Comparison of ENCODE assay signal across 18 cellular contexts in the genomic region with DNA sequence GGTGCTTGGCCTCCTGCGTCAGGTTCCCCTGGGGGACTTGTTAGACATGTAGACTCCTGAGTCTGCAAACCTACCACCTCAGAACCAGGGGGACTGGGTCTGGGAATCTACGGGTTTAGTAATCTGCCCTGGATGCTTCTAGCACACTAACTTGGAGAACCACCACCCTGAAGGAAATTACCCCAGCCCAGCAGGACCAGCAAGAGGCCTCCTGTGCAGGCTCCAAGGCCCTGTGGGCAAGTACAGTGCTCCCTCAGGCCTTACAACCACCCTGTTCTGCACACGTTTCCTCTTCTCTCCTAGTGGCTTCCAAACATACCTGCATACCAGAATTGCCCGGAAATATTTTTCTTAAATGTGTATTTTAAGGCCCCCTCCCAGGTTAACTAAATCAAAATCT.
"Had no signal": no experiment of that assay in that cellular context is flagged by ENCODE, and none has a peak within 500 bp of the region (broad histone marks: within the 10 kb centered on the region; RNA-seq: fewer than 3 reads in every experiment).

No MANE protein-coding gene starts in this region.

- H3K27ac ChIP-seq: SJSA1, SK-N-MC had no signal

- DNase-seq: Karpas-422, KBM-7, MG63, NCI-H1092, NCI-H1105 treated with DMSO at 0.1 percent for 48 hours, NCI-H1436, NCI-H187, NCI-H2029, NCI-H2081 treated with DMSO at 0.1 percent for 48 hours, NCI-H2171, NCI-H2227 treated with DMSO at 0.1 percent for 48 hours, NCI-H524, NCI-H526 treated with DMSO at 0.1 percent for 48 hours, Right ventricle myocardium superior, RPMI8226, SIG-M5 had no signal

- H3K4me1 ChIP-seq: SJSA1 had no signal

- H3K9me3 ChIP-seq: MG63, SJSA1 had no signal

- H3K36me3 ChIP-seq: MG63, SJSA1 had no signal

- H3K4me3 ChIP-seq: MG63, SJSA1, SK-N-MC had no signal

- H3K27me3 ChIP-seq: MG63, SJSA1 had no signal
